Comparison of ENCODE assay signal across 19 cellular contexts in genomic region chr17:79457889-79458288, GRCh38.
A peak's percentile ranks its signal among the peaks of the same experiment; 100 is the strongest.
DNase-seq lines count a peak whose midpoint lies in the region; ATAC-seq, FAIRE-seq and TF ChIP-seq lines count a peak whose summit lies in the region.
"Had no signal": no experiment of that assay in that cellular context is flagged by ENCODE, and none has a peak within 500 bp of the region (broad histone marks: within the 10 kb centered on the region; RNA-seq: fewer than 3 reads in every experiment).

No MANE protein-coding gene starts in this region.

- peak; percentile 60 for DNase-seq in G401 (ENCODE audit: low spot score)
- no peak for DNase-seq in H1 (ENCODE audit: low read depth in 1 of 2, low spot score in 2 of 2)
- no peak for DNase-seq in neural progenitor cell (ENCODE audit: low spot score)
- DNase-seq in GDM1 (lab: John Stamatoyannopoulos, UW), result no peak
- DNase-seq in stimulated activated CD4-positive, alpha-beta T cell treated with anti-CD3 and anti-CD28 coated beads, Interleukin-12 subunit alpha, Interleukin-12 subunit beta, amount 100 ng/mL, for 4 hours, result no peak
- DNase-seq: AML-193; Calu3; CD8-positive, alpha-beta T cell; DMS53; DND-41; EL; GOT3; H9 had no signal

- no peak overlapping the region for H4K5ac ChIP-seq in H1 (ENCODE audit: insufficient read length, low read depth, low read length)

- no peak overlapping the region for H4K91ac ChIP-seq in H1 (replicated peaks; ENCODE audit: insufficient read length, low read length)

- CTCF ChIA-PET in H1 (lab: Charles Lee; ENCODE audit: partially characterized antibody), result interaction anchor here (1.1 to 1.9 kb wide), 5 partner anchors 13 to 160 kb away, joined by 3 to 5 read pairs (median 4); no protein-coding TSS in a partner anchor

- no peak overlapping the region for H3K27ac ChIP-seq in H1 (ENCODE audit: low read depth, low read length)
- no peak overlapping the region for H3K27ac ChIP-seq in neural progenitor cell
- H3K27ac ChIP-seq: KMS-11 had no signal

- no peak overlapping the region for H3K56ac ChIP-seq in H1 (replicated peaks; ENCODE audit: insufficient read length, low read depth, low read length)

- no peaks in the 10 kb centered on the region for H3K9me3 Mint-ChIP-seq in neural progenitor cell
- H3K9me3 Mint-ChIP-seq: CD8-positive, alpha-beta T cell had no signal

- peak overlapping the region; percentile 57; the same call in 1 of the 2 replicates for H4K8ac ChIP-seq in H1 (ENCODE audit: extremely low read depth, insufficient read depth, low read length)

- H3K4me3 Mint-ChIP-seq in neural progenitor cell, result no peak overlapping the region
- H3K4me3 Mint-ChIP-seq: CD8-positive, alpha-beta T cell; H9 had no signal

- H3K79me1 ChIP-seq in H1 (ENCODE audit: low read depth, low read length), result no peaks in the 10 kb centered on the region; the same call in 1 of the 2 replicates

- no peak overlapping the region for H2BK15ac ChIP-seq in H1 (ENCODE audit: low read length)

- H3K79me2 ChIP-seq in H1 (ENCODE audit: control insufficient read depth in 1 of 2, insufficient read depth in 2 of 2, low read length in 2 of 2) (no peaks in the 10 kb centered on the region), neural progenitor cell (ENCODE audit: low read depth) (no peaks in the 10 kb centered on the region)

- H3K9ac ChIP-seq in H1 (replicated peaks in 1 of 4; ENCODE audit: extremely low read depth in 1 of 4, low read depth in 3 of 4, low read length in 3 of 4) (no peak overlapping the region), neural progenitor cell (no peak overlapping the region)
- H3K9ac ChIP-seq: KMS-11 had no signal

- no peak overlapping the region for H2AK5ac ChIP-seq in H1 (ENCODE audit: low read depth, low read length)

- no peak overlapping the region for H2BK120ac ChIP-seq in H1 (replicated peaks; ENCODE audit: low read depth, low read length)

- POLR2A ChIA-PET in H1 (lab: Charles Lee; ENCODE audit: partially characterized antibody), result no interaction called here

- in situ Hi-C loops in G401 (cut with HindIII; ENCODE audit: low sequenced_read_pairs), result no loop called here

- H3K36me3 ChIP-seq in H1 (ENCODE audit: control insufficient read depth in 2 of 4, insufficient read depth in 4 of 4, low read length in 3 of 4) (no peaks in the 10 kb centered on the region), neural progenitor cell (no peaks in the 10 kb centered on the region)

- no peak overlapping the region for H2BK12ac ChIP-seq in H1 (ENCODE audit: low read depth, low read length)

- H2BK5ac ChIP-seq in H1 (ENCODE audit: low read depth, low read length), result no peak overlapping the region

- H3K4me2 ChIP-seq in H1 (ENCODE audit: insufficient read depth in 1 of 2, low read depth in 2 of 2, low read length in 2 of 2) (no peak overlapping the region), neural progenitor cell (no peak overlapping the region)
- H3K4me2 ChIP-seq: KMS-11 had no signal

- H3K27ac Mint-ChIP-seq in neural progenitor cell, result peak overlapping the region; percentile 80
- H3K27ac Mint-ChIP-seq: CD8-positive, alpha-beta T cell had no signal

- no peak for TF ChIP-seq POLR2A in H1 (IDR thresholded peaks at IDR 0.05; ENCODE audit: control extremely low read depth in 1 of 2, low read depth in 2 of 2, low read length in 2 of 2)

- H3K14ac ChIP-seq in H1 (ENCODE audit: insufficient read length), result no peak overlapping the region

- no peak for TF ChIP-seq RAD21 in H1 (IDR thresholded peaks at IDR 0.05 in 1 of 2, conservative IDR thresholded peaks at IDR 0.05 in 1 of 2; ENCODE audit: low read depth in 2 of 2, low read length in 2 of 2)

- TF ChIP-seq EP300 in H1 (IDR thresholded peaks at IDR 0.05; ENCODE audit: borderline replicate concordance in 1 of 2, low read depth in 2 of 2, low read length in 2 of 2), result no peak

- no peaks in the 10 kb centered on the region for H3K36me3 Mint-ChIP-seq in neural progenitor cell
- H3K36me3 Mint-ChIP-seq: CD8-positive, alpha-beta T cell had no signal

- H3K27me3 Mint-ChIP-seq in neural progenitor cell (ENCODE audit: insufficient read depth, low read depth), result peaks cover 9% of the 10 kb centered on the region

- H3K9me3 ChIP-seq in H1 (ENCODE audit: insufficient read depth in 2 of 2, low read depth in 1 of 2, low read length in 1 of 2) (no peaks in the 10 kb centered on the region), neural progenitor cell (ENCODE audit: low read depth) (no peaks in the 10 kb centered on the region)

- H2AFZ ChIP-seq in H1 (ENCODE audit: low read length) (no peak overlapping the region), neural progenitor cell (replicated peaks) (no peak overlapping the region)

- no peak overlapping the region for H3K18ac ChIP-seq in H1 (ENCODE audit: extremely low read depth, low read length)

- H3F3A ChIP-seq in neural progenitor cell (ENCODE audit: low read depth), result no peaks in the 10 kb centered on the region

- no peak for FAIRE-seq in H1 (lab: Jason Lieb, UNC)
- FAIRE-seq: A204.1, G401.6, GM12892, GM18507 had no signal

- no peak overlapping the region for H2BK20ac ChIP-seq in H1 (ENCODE audit: low read length)

- H3K27me3 ChIP-seq in H1 (replicated peaks in 1 of 4; ENCODE audit: control insufficient read depth in 3 of 4, extremely low read depth in 1 of 4, insufficient read depth in 3 of 4, low read length in 3 of 4), result no peaks in the 10 kb centered on the region
- H3K27me3 ChIP-seq in neural progenitor cell, result no peaks in the 10 kb centered on the region

- H3K4me1 ChIP-seq in H1 (replicated peaks in 1 of 4; ENCODE audit: control insufficient read depth in 3 of 4, insufficient read depth in 4 of 4, low read length in 3 of 4) (no peaks in the 10 kb centered on the region), neural progenitor cell (no peaks in the 10 kb centered on the region)

- no peak for ATAC-seq in HG03439 (IDR thresholded peaks at IDR 0.05; ENCODE audit: unreplicated experiment)
- ATAC-seq: CD8-positive, alpha-beta T cell had no signal

- 83% methylated on average over 12 of the region's 12 CpGs; no CpG with 5 or more reads in 1 of the 2 experiments for WGBS in H1 (ENCODE audit: extremely low coverage in 1 of 2, insufficient coverage in 1 of 2, insufficient read length in 1 of 2, insufficient replicate concordance in 2 of 2, low coverage in 1 of 2, low lambda C conversion rate in 2 of 2, missing lambda C conversion rate in 1 of 2), 2 experiments

- no peaks in the 10 kb centered on the region for H4K20me1 ChIP-seq in H1 (replicated peaks in 1 of 2; ENCODE audit: control insufficient read depth in 1 of 2, insufficient read depth in 2 of 2, low read length in 2 of 2)
- H4K20me1 ChIP-seq in neural progenitor cell (ENCODE audit: low read depth), result no peaks in the 10 kb centered on the region

- no peak overlapping the region for H3K23ac ChIP-seq in H1 (ENCODE audit: insufficient read length)

- no peak overlapping the region for H3K4me3 ChIP-seq in H1 (ENCODE audit: extremely low read depth in 1 of 4, insufficient read depth in 2 of 4, low read depth in 3 of 4, low read length in 4 of 4)
- no peak overlapping the region for H3K4me3 ChIP-seq in neural progenitor cell

- no peak overlapping the region for H3K4ac ChIP-seq in H1 (replicated peaks; ENCODE audit: insufficient read length, low read depth, low read length)

- TF ChIP-seq CTCF in H1 (IDR thresholded peaks at IDR 0.05; ENCODE audit: control extremely low read depth in 1 of 3, insufficient read depth in 1 of 3, low read depth in 1 of 3, low read length in 3 of 3), result no peak
- TF ChIP-seq CTCF in neural progenitor cell (IDR thresholded peaks at IDR 0.05), result no peak

- H3K4me1 Mint-ChIP-seq in neural progenitor cell, result peaks cover 17% of the 10 kb centered on the region
- H3K4me1 Mint-ChIP-seq: H9 had no signal

- H3K23me2 ChIP-seq in H1 (ENCODE audit: low read depth, low read length), result no peaks in the 10 kb centered on the region

TF ChIP-seq in H1, 55 proteins besides CTCF, POLR2A, EP300 and RAD21:
- TF ChIP-seq SP1 (IDR thresholded peaks at IDR 0.05; ENCODE audit: low read depth, low read length) (no peak), SIX5 (IDR thresholded peaks at IDR 0.05; ENCODE audit: low read depth, low read length) (no peak), TAF7 (optimal IDR thresholded peaks at IDR 0.05; ENCODE audit: borderline replicate concordance, low read depth, low read length) (no peak), TEAD4 (IDR thresholded peaks at IDR 0.05; ENCODE audit: low read depth, low read length) (no peak), TBP (IDR thresholded peaks at IDR 0.05; ENCODE audit: low read depth, low read length) (no peak), SAP30 (IDR thresholded peaks at IDR 0.05; ENCODE audit: insufficient read depth, insufficient replicate concordance, low read length) (no peak), SP4 (IDR thresholded peaks at IDR 0.05; ENCODE audit: low read length) (no peak), JUN (IDR thresholded peaks at IDR 0.05; ENCODE audit: low read depth, low read length) (no peak), FOSL1 (IDR thresholded peaks at IDR 0.05; ENCODE audit: insufficient read depth, low read depth, low read length) (no peak)
- TF ChIP-seq, protein P1, sequence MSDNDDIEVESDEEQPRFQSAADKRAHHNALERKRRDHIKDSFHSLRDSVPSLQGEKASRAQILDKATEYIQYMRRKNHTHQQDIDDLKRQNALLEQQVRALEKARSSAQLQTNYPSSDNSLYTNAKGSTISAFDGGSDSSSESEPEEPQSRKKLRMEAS (IDR thresholded peaks at IDR 0.05), result no peak
- TF ChIP-seq, protein P2, sequence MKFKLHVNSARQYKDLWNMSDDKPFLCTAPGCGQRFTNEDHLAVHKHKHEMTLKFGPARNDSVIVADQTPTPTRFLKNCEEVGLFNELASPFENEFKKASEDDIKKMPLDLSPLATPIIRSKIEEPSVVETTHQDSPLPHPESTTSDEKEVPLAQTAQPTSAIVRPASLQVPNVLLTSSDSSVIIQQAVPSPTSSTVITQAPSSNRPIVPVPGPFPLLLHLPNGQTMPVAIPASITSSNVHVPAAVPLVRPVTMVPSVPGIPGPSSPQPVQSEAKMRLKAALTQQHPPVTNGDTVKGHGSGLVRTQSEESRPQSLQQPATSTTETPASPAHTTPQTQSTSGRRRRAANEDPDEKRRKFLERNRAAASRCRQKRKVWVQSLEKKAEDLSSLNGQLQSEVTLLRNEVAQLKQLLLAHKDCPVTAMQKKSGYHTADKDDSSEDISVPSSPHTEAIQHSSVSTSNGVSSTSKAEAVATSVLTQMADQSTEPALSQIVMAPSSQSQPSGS (IDR thresholded peaks at IDR 0.05; ENCODE audit: low read length), result no peak
